ENCODE assay signal across 14 cellular contexts in genomic region chr15:44219073-44219472, GRCh38. TPM values are rescaled to one million over a fixed set of nuclear protein-coding genes. Genes with fewer than 3 reads are reported as not detected.
DNase-seq lines count a peak whose midpoint lies in the region; ATAC-seq and TF ChIP-seq lines count a peak whose summit lies in the region.
"Had no signal": no experiment of that assay in that cellular context is flagged by ENCODE, and none has a peak within 500 bp of the region (broad histone marks: within the 10 kb centered on the region; RNA-seq: fewer than 3 reads in every experiment).

No MANE protein-coding gene starts in this region.

- no peaks in the 10 kb centered on the region for H3K36me3 ChIP-seq in IMR-90 (ENCODE audit: control insufficient read depth, insufficient read depth, low read length)
- H3K36me3 ChIP-seq in OCI-LY3 (replicated peaks; ENCODE audit: low read depth, low read length), result no peaks in the 10 kb centered on the region
- no peaks in the 10 kb centered on the region for H3K36me3 ChIP-seq in left lung
- H3K36me3 ChIP-seq: gastroesophageal sphincter had no signal

- no peaks in the 10 kb centered on the region for H3K79me2 ChIP-seq in OCI-LY3 (ENCODE audit: low read length)

- H3K14ac ChIP-seq in IMR-90 (replicated peaks; ENCODE audit: low read depth, low read length), result 0 out of 2 replicates have a peak overlapping the region, but pooled peaks have one; percentile 37

- no peak overlapping the region for H3K18ac ChIP-seq in IMR-90 (ENCODE audit: low read depth, low read length)

- no peak overlapping the region for H3K4me2 ChIP-seq in IMR-90 (ENCODE audit: low read depth, low read length)
- H3K4me2 ChIP-seq in OCI-LY3 (ENCODE audit: low read length), result peak overlapping the region; percentile 89

- no peaks in the 10 kb centered on the region for H3K9me1 ChIP-seq in IMR-90 (ENCODE audit: insufficient read depth, low read length)

- H4K20me1 ChIP-seq in IMR-90 (ENCODE audit: insufficient read depth, low read length), result no peaks in the 10 kb centered on the region
- H4K20me1 ChIP-seq in OCI-LY3 (ENCODE audit: insufficient read depth, low read length), result no peaks in the 10 kb centered on the region

- H2AFZ ChIP-seq in IMR-90 (replicated peaks; ENCODE audit: low read length, poor library complexity) (no peak overlapping the region), OCI-LY3 (ENCODE audit: low read depth, low read length) (peak overlapping the region; percentile 89; the same call in 1 of the 2 replicates)

- no peaks in the 10 kb centered on the region for H3K79me1 ChIP-seq in IMR-90 (ENCODE audit: low read depth in 1 of 2, low read length in 2 of 2)

- BruUV-seq in IMR-90 (replicated peaks; lab: Mats Ljungman, UMichigan), result no TSS peak

- CTCF ChIA-PET in IMR-90 (lab: Yijun Ruan, JAX), result interaction anchor here (0.6 to 0.8 kb wide), 2 partner anchors 16 to 149 kb away, joined by 3 read pairs; no protein-coding TSS in a partner anchor

- H3K4me3 ChIP-seq in IMR-90 (ENCODE audit: insufficient read depth, low read depth, low read length), result no peak overlapping the region
- peak overlapping the region; percentile 73 for H3K4me3 ChIP-seq in OCI-LY3 (ENCODE audit: low read length)
- no peak overlapping the region for H3K4me3 ChIP-seq in left lung
- H3K4me3 ChIP-seq: gastroesophageal sphincter had no signal

- H2AK9ac ChIP-seq in IMR-90 (replicated peaks; ENCODE audit: low read depth, low read length, poor library complexity), result no peak overlapping the region

- H3K23ac ChIP-seq in IMR-90 (ENCODE audit: low read depth, low read length), result peak overlapping the region; percentile 16; the same call in 1 of the 2 replicates

- no peak overlapping the region for H2AK5ac ChIP-seq in IMR-90 (ENCODE audit: low read depth, low read length)

- dilution Hi-C loops in IMR-90 (cut with HindIII; ENCODE audit: low sequenced_read_pairs, unreplicated experiment), result loop anchor here (10.0 kb wide), 1 partner anchor 314 kb away; no protein-coding TSS in a partner anchor

- no peak overlapping the region for H4K5ac ChIP-seq in IMR-90 (ENCODE audit: low read depth, low read length)

- DNase-seq in DMS 273 treated with DMSO at 0.1 percent for 48 hours (lab: John Stamatoyannopoulos, UW) (peak; percentile 40), IMR-90 (no peak), inferior parietal cortex (ENCODE audit: extremely low spot score) (peak; percentile 60), SKM-1 treated with dmso at 0.1 percent for 144 hours (lab: John Stamatoyannopoulos, UW; ENCODE audit: unreplicated experiment) (no peak), left lung (no peak)
- DNase-seq: activated effector memory CD4-positive, alpha-beta T cell treated with anti-CD3 and anti-CD28 coated beads, Interleukin-2, amount 50 U/mL, for 16 hours; cortex of kidney had no signal

- H3K9ac ChIP-seq in IMR-90 (ENCODE audit: low read depth, low read length) (no peak overlapping the region), OCI-LY3 (ENCODE audit: low read length) (peak overlapping the region; percentile 47; the same call in 1 of the 2 replicates)

- peak overlapping the region; percentile 47; the same call in 1 of the 2 replicates for H3K4ac ChIP-seq in IMR-90 (ENCODE audit: low read depth, low read length)

- no peak overlapping the region for H4K8ac ChIP-seq in IMR-90 (ENCODE audit: low read depth in 2 of 2, low read length in 2 of 2)

- POLR2A ChIA-PET in IMR-90 (lab: Charles Lee; ENCODE audit: unreplicated experiment), result no interaction called here

- no peaks in the 10 kb centered on the region for H3K9me3 ChIP-seq in IMR-90 (ENCODE audit: control insufficient read depth, insufficient read depth, low read length)
- H3K9me3 ChIP-seq in OCI-LY3 (ENCODE audit: insufficient read depth, low read length), result no peaks in the 10 kb centered on the region
- no peaks in the 10 kb centered on the region for H3K9me3 ChIP-seq in left lung
- H3K9me3 ChIP-seq: gastroesophageal sphincter had no signal

- H3K27ac ChIP-seq in IMR-90 (ENCODE audit: insufficient read depth, low read length) (no peak overlapping the region), OCI-LY3 (ENCODE audit: low read length) (no peak overlapping the region), left lung (no peak overlapping the region)
- H3K27ac ChIP-seq: gastroesophageal sphincter, HL-60 had no signal

- H2BK5ac ChIP-seq in IMR-90 (ENCODE audit: low read depth, low read length, poor library complexity, severe bottlenecking), result no peak overlapping the region

- peak overlapping the region; percentile 41; the same call in 1 of the 2 replicates for H2BK20ac ChIP-seq in IMR-90 (ENCODE audit: low read depth, low read length)

- H2BK15ac ChIP-seq in IMR-90 (ENCODE audit: low read depth, low read length), result 0 out of 3 replicates have a peak overlapping the region, but pooled peaks have one; percentile 32

- no peaks in the 10 kb centered on the region for H3K27me3 ChIP-seq in IMR-90 (ENCODE audit: control insufficient read depth, insufficient read depth, low read length)
- H3K27me3 ChIP-seq in OCI-LY3 (ENCODE audit: low read depth, low read length), result peaks cover 21% of the 10 kb centered on the region
- peaks cover 0 to 6% of the 10 kb centered on the region in 2 donors for H3K27me3 ChIP-seq in left lung

- H3K4me1 ChIP-seq in IMR-90 (ENCODE audit: control insufficient read depth, insufficient read depth, low read length) (0 out of 2 replicates have a peak, but pooled peaks cover 2% of the 10 kb centered on the region), OCI-LY3 (ENCODE audit: low read length) (peaks cover 16% of the 10 kb centered on the region), left lung (no peaks in the 10 kb centered on the region)
- H3K4me1 ChIP-seq: gastroesophageal sphincter had no signal

- intact Hi-C loops in IMR-90 (cut with micrococcal nuclease), result loop anchor here (1.0 to 5.0 kb wide), 5 partner anchors 152 to 347 kb away; no protein-coding TSS in a partner anchor
- intact Hi-C loops in left lung (cut with DNase I), result no loop called here

- in situ Hi-C loops in IMR-90 (cut with MboI; ENCODE audit: low sequenced_read_pairs), result loop anchor here (5.0 kb wide), 1 partner anchor 317 kb away; no protein-coding TSS in a partner anchor

- no peak for TF ChIP-seq POLR2A in IMR-90 (IDR thresholded peaks at IDR 0.05; ENCODE audit: low read depth, low read length)
- TF ChIP-seq POLR2A in GM18505 (IDR thresholded peaks at IDR 0.05; ENCODE audit: borderline replicate concordance, extremely low read depth, insufficient read depth, insufficient read length), result no peak

- WGBS in IMR-90 (ENCODE audit: extremely low coverage in 2 of 2, insufficient read length in 1 of 2), 2 experiments, result no CpG with 5 or more reads among the region's 3 CpGs

- TF ChIP-seq CTCF in IMR-90 (conservative IDR thresholded peaks at IDR 0.05; ENCODE audit: low read depth, low read length) (no peak), OCI-LY3 (IDR thresholded peaks at IDR 0.05; ENCODE audit: low read depth, low read length) (peak; percentile 35), left lung (IDR thresholded peaks at IDR 0.05) (no peak)

- no peak overlapping the region for H3K56ac ChIP-seq in IMR-90 (ENCODE audit: extremely low read depth, insufficient read depth, low read length)

- no peak overlapping the region; the same call in 1 of the 2 replicates for H4K91ac ChIP-seq in IMR-90 (ENCODE audit: insufficient read depth, low read depth, low read length)

- no peak for TF ChIP-seq RAD21 in IMR-90 (IDR thresholded peaks at IDR 0.05; ENCODE audit: low read length)

- no peak for ATAC-seq in IMR-90 (ENCODE audit: low read depth)
- no peak for ATAC-seq in GM21576 (IDR thresholded peaks at IDR 0.05; ENCODE audit: unreplicated experiment)
- no peak for ATAC-seq in left lung
- no peak for ATAC-seq in GM18505 (IDR thresholded peaks at IDR 0.05; ENCODE audit: unreplicated experiment)
- ATAC-seq: gastroesophageal sphincter had no signal

- peak overlapping the region; percentile 6; the same call in 1 of the 2 replicates for H2BK120ac ChIP-seq in IMR-90 (ENCODE audit: low read depth, low read length)

TF ChIP-seq in IMR-90, 13 proteins besides CTCF, POLR2A, EP300 and RAD21 (continues in another document):
- TF ChIP-seq FOS (IDR thresholded peaks at IDR 0.05; ENCODE audit: low read depth, low read length) (no peak), NFE2L2 (IDR thresholded peaks at IDR 0.05; ENCODE audit: low read depth, low read length) (no peak), SMC3 (IDR thresholded peaks at IDR 0.05; ENCODE audit: low read depth, low read length) (no peak), CHD1 (IDR thresholded peaks at IDR 0.05; ENCODE audit: low read depth, low read length) (no peak), MAZ (IDR thresholded peaks at IDR 0.05; ENCODE audit: borderline replicate concordance, low read depth, low read length) (no peak), BHLHE40 (IDR thresholded peaks at IDR 0.05; ENCODE audit: low read depth, low read length) (no peak), MAFK (IDR thresholded peaks at IDR 0.05; ENCODE audit: low read depth, low read length) (no peak), MXI1 (IDR thresholded peaks at IDR 0.05; ENCODE audit: borderline replicate concordance, low read depth, low read length) (no peak), USF2 (IDR thresholded peaks at IDR 0.05; ENCODE audit: low read depth, low read length) (no peak), RCOR1 (IDR thresholded peaks at IDR 0.05; ENCODE audit: insufficient replicate concordance, low read length) (no peak), CEBPB (IDR thresholded peaks at IDR 0.05; ENCODE audit: low read depth, low read length) (no peak), RFX5 (IDR thresholded peaks at IDR 0.05; ENCODE audit: low read depth, low read length) (no peak)

RNA-seq across cellular contexts. Expression of gene FRMD5, which starts 24.0 kb away (rescaled TPM):
- total RNA-seq in IMR-90 (2012; rRNA removed), result 5.4 and 5.6 TPM in 2 replicates
- 4.1 and 4.8 TPM in 2 replicates for polyA plus RNA-seq in IMR-90 (2012; rRNA removed)
- polyA plus RNA-seq in IMR-90 (2012; cell fraction: cytosol; rRNA removed), result 3.5 and 3.9 TPM in 2 replicates
- 9.0 and 13.8 TPM in 2 replicates for polyA plus RNA-seq in IMR-90 (2012; cell fraction: nucleus; rRNA removed; ENCODE audit: low replicate concordance)
- total RNA-seq in left lung, result 1 to 10 TPM; 2.4 to 4.4 TPM
- total RNA-seq: activated CD4-positive, alpha-beta memory T cell treated with anti-CD3 and anti-CD28 coated beads, Interleukin-2, amount 10 ng/mL, durations not matched to agents 7 days and 5 days; CD8-positive, alpha-beta T cell had no signal

Comparison
In these comparisons a context has a peak if more than half of its experiments do, and no peak if none do; other contexts are left out.
1. DNase-seq: peak in DMS 273 treated with DMSO at 0.1 percent for 48 hours (single experiment) and inferior parietal cortex (single experiment); none in IMR-90 (single experiment), SKM-1 treated with dmso at 0.1 percent for 144 hours (single experiment) and left lung (0 of 2).